ENCODE assay signal across 16 cellular contexts in genomic region chr12:19183121-19183838, GRCh38. TPM values are rescaled to one million over a fixed set of nuclear protein-coding genes. Genes with fewer than 3 reads are reported as not detected.
DNase-seq lines count a peak whose midpoint lies in the region; ATAC-seq and TF ChIP-seq lines count a peak whose summit lies in the region.
"Had no signal": no experiment of that assay in that cellular context is flagged by ENCODE, and none has a peak within 500 bp of the region (broad histone marks: within the 10 kb centered on the region; RNA-seq: fewer than 3 reads in every experiment).

No MANE protein-coding gene starts in this region.

- H3K9me3 ChIP-seq in trophoblast cell (ENCODE audit: insufficient read depth, low read depth, low read length) (no peaks in the 10 kb centered on the region), HAP-1 (no peaks in the 10 kb centered on the region)
- H3K9me3 ChIP-seq: colonic mucosa, gastroesophageal sphincter, lower lobe of right lung had no signal

- no peaks in the 10 kb centered on the region for H3K9me2 ChIP-seq in GM23338 (ENCODE audit: insufficient read depth)

- in situ Hi-C loops in HAP-1 (cut with MboI; ENCODE audit: low sequenced_read_pairs), result loop anchor here (25.0 kb wide), 1 partner anchor 746 kb away; no protein-coding TSS in a partner anchor

- H4K20me1 ChIP-seq in GM23338 (replicated peaks; ENCODE audit: insufficient read depth), result no peaks in the 10 kb centered on the region

- H3K18ac ChIP-seq in trophoblast cell (ENCODE audit: low read length), result peak overlapping the region; percentile 37

- no peaks in the 10 kb centered on the region for H3K36me3 ChIP-seq in GM23338 (ENCODE audit: insufficient read depth)
- no peaks in the 10 kb centered on the region for H3K36me3 ChIP-seq in trophoblast cell (ENCODE audit: control insufficient read depth in 1 of 2, insufficient read depth in 2 of 2, low read length in 2 of 2)
- H3K36me3 ChIP-seq in HAP-1 (replicated peaks), result no peaks in the 10 kb centered on the region
- H3K36me3 ChIP-seq: colonic mucosa, gastroesophageal sphincter, lower lobe of right lung had no signal

- peak overlapping the region; percentile 82; the same call in 1 of the 2 replicates for H3K27ac Mint-ChIP-seq in GM23338
- H3K27ac Mint-ChIP-seq: activated CD4-positive, alpha-beta memory T cell treated with anti-CD3 and anti-CD28 coated beads for 36 hours; stimulated activated naive CD8-positive, alpha-beta T cell treated with anti-CD3 and anti-CD28 coated beads, Interleukin-15, amount 100 ng/mL, for 72 hours; T-cell had no signal

- H2BK5ac ChIP-seq in trophoblast cell (ENCODE audit: low read depth, low read length, poor library complexity), result no peak overlapping the region

- DNase-seq in GM23338 (ENCODE audit: low spot score) (peak; percentile 63), RPMI7951 (ENCODE audit: low read depth) (peak; percentile 20), fibroblast of peridontal ligament (ENCODE audit: extremely low read depth) (peak; percentile 61), trophoblast cell (no peak), HAP-1 (ENCODE audit: low spot score in 2 of 2) (no peak)
- DNase-seq: activated CD4-positive, alpha-beta memory T cell treated with anti-CD3 and anti-CD28 coated beads for 36 hours; activated gamma-delta T cell; colonic mucosa; lower lobe of right lung; NCI-H146; stimulated activated CD4-positive, alpha-beta T cell treated with anti-CD3 and anti-CD28 coated beads, Interleukin-4, amount 100 ng/mL, for 4 hours; stimulated activated naive CD8-positive, alpha-beta T cell treated with anti-CD3 and anti-CD28 coated beads, Interleukin-15, amount 100 ng/mL, for 72 hours; T-cell had no signal

- H3K4me3 ChIP-seq in GM23338, result no peak overlapping the region
- H3K4me3 ChIP-seq in trophoblast cell (ENCODE audit: low read depth, low read length), result no peak overlapping the region
- H3K4me3 ChIP-seq in HAP-1, result no peak overlapping the region
- H3K4me3 ChIP-seq: colonic mucosa, gastroesophageal sphincter, lower lobe of right lung had no signal

- no peak overlapping the region for H3K14ac ChIP-seq in trophoblast cell (ENCODE audit: low read length)

- H2BK12ac ChIP-seq in trophoblast cell (ENCODE audit: low read length), result no peak overlapping the region

- H4K8ac ChIP-seq in trophoblast cell (ENCODE audit: low read depth, low read length), result no peak overlapping the region

- WGBS in trophoblast cell (ENCODE audit: extremely low coverage, insufficient coverage, insufficient read length), result no CpG with 5 or more reads among the region's 5 CpGs

- no peak overlapping the region for H3K23ac ChIP-seq in trophoblast cell (ENCODE audit: low read length)

- H3K4ac ChIP-seq in trophoblast cell (ENCODE audit: low read depth, low read length), result no peak overlapping the region

- H3K4me2 ChIP-seq in GM23338 (no peak overlapping the region), trophoblast cell (ENCODE audit: low read length) (no peak overlapping the region)

- no peak overlapping the region for H2BK120ac ChIP-seq in trophoblast cell (ENCODE audit: insufficient read depth, low read length, poor library complexity)

- peaks cover 8% of the 10 kb centered on the region; the same call in 2 of the 3 replicates for H3K36me3 Mint-ChIP-seq in GM23338 (ENCODE audit: low read depth)
- H3K36me3 Mint-ChIP-seq: activated CD4-positive, alpha-beta memory T cell treated with anti-CD3 and anti-CD28 coated beads for 36 hours; T-cell had no signal

- H3K9ac ChIP-seq in trophoblast cell (ENCODE audit: low read length), result no peak overlapping the region

- no peak overlapping the region for H2AK5ac ChIP-seq in trophoblast cell (ENCODE audit: low read length)

- ATAC-seq in GM23338 (no peak), HG02678 (IDR thresholded peaks at IDR 0.05; ENCODE audit: unreplicated experiment) (no peak), HG02610 (IDR thresholded peaks at IDR 0.05; ENCODE audit: unreplicated experiment) (no peak)
- ATAC-seq: gastroesophageal sphincter; lower lobe of right lung; stimulated activated naive CD8-positive, alpha-beta T cell treated with anti-CD3 and anti-CD28 coated beads, Interleukin-15, amount 100 ng/mL, for 72 hours; T-cell had no signal

- H3K27me3 ChIP-seq in GM23338 (ENCODE audit: insufficient read depth), result no peaks in the 10 kb centered on the region
- no peaks in the 10 kb centered on the region for H3K27me3 ChIP-seq in trophoblast cell (ENCODE audit: insufficient read depth, low read length)
- H3K27me3 ChIP-seq in HAP-1 (ENCODE audit: low read depth), result no peaks in the 10 kb centered on the region
- H3K27me3 ChIP-seq: colonic mucosa, gastroesophageal sphincter had no signal

- H3K27me3 Mint-ChIP-seq in GM23338 (ENCODE audit: insufficient read depth, low read depth, poor library complexity), result peaks cover 7% of the 10 kb centered on the region
- H3K27me3 Mint-ChIP-seq: activated CD4-positive, alpha-beta memory T cell treated with anti-CD3 and anti-CD28 coated beads for 36 hours; stimulated activated naive CD8-positive, alpha-beta T cell treated with anti-CD3 and anti-CD28 coated beads, Interleukin-15, amount 100 ng/mL, for 72 hours; T-cell had no signal

- H3F3A ChIP-seq in GM23338 (replicated peaks; ENCODE audit: low read depth), result no peaks in the 10 kb centered on the region

- H3K4me3 Mint-ChIP-seq in GM23338, result no peak overlapping the region
- H3K4me3 Mint-ChIP-seq: activated CD4-positive, alpha-beta memory T cell treated with anti-CD3 and anti-CD28 coated beads for 36 hours; stimulated activated naive CD8-positive, alpha-beta T cell treated with anti-CD3 and anti-CD28 coated beads, Interleukin-15, amount 100 ng/mL, for 72 hours; T-cell had no signal

- H3K79me2 ChIP-seq in GM23338 (replicated peaks; ENCODE audit: insufficient read depth) (peaks cover 93% of the 10 kb centered on the region), trophoblast cell (ENCODE audit: control insufficient read depth, insufficient read depth, low read length, poor library complexity) (no peaks in the 10 kb centered on the region)

- no peaks in the 10 kb centered on the region for H3K9me3 Mint-ChIP-seq in GM23338
- H3K9me3 Mint-ChIP-seq: activated CD4-positive, alpha-beta memory T cell treated with anti-CD3 and anti-CD28 coated beads for 36 hours; stimulated activated naive CD8-positive, alpha-beta T cell treated with anti-CD3 and anti-CD28 coated beads, Interleukin-15, amount 100 ng/mL, for 72 hours; T-cell had no signal

- H4K12ac ChIP-seq in trophoblast cell (ENCODE audit: low read depth, low read length), result no peak overlapping the region

- H3K27ac ChIP-seq in GM23338 (ENCODE audit: low read depth), result peak overlapping the region; percentile 89; the same call in 1 of the 2 replicates
- no peak overlapping the region for H3K27ac ChIP-seq in trophoblast cell (ENCODE audit: low read depth, low read length)
- H3K27ac ChIP-seq: colonic mucosa, gastroesophageal sphincter, lower lobe of right lung had no signal

- no peaks in the 10 kb centered on the region for H3K79me1 ChIP-seq in trophoblast cell (ENCODE audit: low read length)

- H4K91ac ChIP-seq in trophoblast cell (ENCODE audit: low read depth, low read length), result no peak overlapping the region

- H2AFZ ChIP-seq in GM23338, result no peak overlapping the region
- no peak overlapping the region for H2AFZ ChIP-seq in trophoblast cell (ENCODE audit: insufficient read depth, low read length, poor library complexity)

- H3K4me1 Mint-ChIP-seq in GM23338, result peaks cover 51% of the 10 kb centered on the region
- H3K4me1 Mint-ChIP-seq: stimulated activated naive CD8-positive, alpha-beta T cell treated with anti-CD3 and anti-CD28 coated beads, Interleukin-15, amount 100 ng/mL, for 72 hours had no signal

- peak; percentile 27 to 33 for TF ChIP-seq CTCF in GM23338 (conservative IDR thresholded peaks at IDR 0.05; ENCODE audit: low read depth in 2 of 2)

- H3K4me1 ChIP-seq in GM23338 (ENCODE audit: insufficient read depth) (peaks cover 46% of the 10 kb centered on the region), trophoblast cell (ENCODE audit: control insufficient read depth in 1 of 2, insufficient read depth in 2 of 2, low read length in 2 of 2) (no peaks in the 10 kb centered on the region), HAP-1 (peaks cover 39% of the 10 kb centered on the region)
- H3K4me1 ChIP-seq: colonic mucosa had no signal

TF ChIP-seq in GM23338, 12 proteins besides CTCF, POLR2A, EP300 and RAD21 (continues in another document):
- TF ChIP-seq REST (IDR thresholded peaks at IDR 0.05; ENCODE audit: unreplicated experiment) (no peak), NANOG (IDR thresholded peaks at IDR 0.05; ENCODE audit: borderline replicate concordance) (no peak)

RNA-seq across cellular contexts. Expression of gene PLEKHA5, which starts 53.7 kb away (rescaled TPM):
- total RNA-seq in GM23338 (2014; rRNA removed; shearing (Covaris generic)), result 81.8 and 82.8 TPM in 2 replicates
- polyA plus RNA-seq in GM23338 (2016; fragmentation: Nextera tagmentation; extraction: Ambion mirVana), result 79.9 and 112 TPM in 2 replicates
- 30.5 and 36.6 TPM in 2 replicates for total RNA-seq in RPMI7951 (2014; rRNA removed; shearing (Covaris generic))
- polyA plus RNA-seq in trophoblast cell (2013), result 33.8 and 35.6 TPM in 2 replicates

Comparison
In these comparisons a context has a peak if more than half of its experiments do, and no peak if none do; other contexts are left out.
1. DNase-seq: peak in GM23338 (single experiment), RPMI7951 (single experiment) and fibroblast of peridontal ligament (single experiment); none in trophoblast cell (0 of 2) and HAP-1 (0 of 2).